In genomic region chr21:46284077-46284644, GRCh38 we compare ENCODE assay signal across 8 cellular contexts. TPM values are rescaled to one million over a fixed set of nuclear protein-coding genes. Genes with fewer than 3 reads are reported as not detected.
DNase-seq lines count a peak whose midpoint lies in the region; ATAC-seq and TF ChIP-seq lines count a peak whose summit lies in the region.

No MANE protein-coding gene starts in this region.

- CTCF ChIA-PET in RWPE1 (lab: Yijun Ruan, JAX) = interaction anchor here (0.6 to 0.7 kb wide), 2 partner anchors 57 to 105 kb away, joined by 3 to 5 read pairs; no protein-coding TSS in a partner anchor

- no peaks in the 10 kb centered on the region for H3K27me3 Mint-ChIP-seq in activated T-cell treated with anti-CD3 and anti-CD28 coated beads, Interleukin-2, amount 50 U/mL, for 72 hours (ENCODE audit: low read depth)

- H3K36me3 ChIP-seq in SK-N-MC (ENCODE audit: insufficient read depth, low read length) = peaks cover 41% of the 10 kb centered on the region

- TF ChIP-seq CTCF in fibroblast of villous mesenchyme (IDR thresholded peaks at IDR 0.05; ENCODE audit: insufficient read depth, low read depth, low read length) = no peak
- TF ChIP-seq CTCF in RWPE1 (conservative IDR thresholded peaks at IDR 0.05; ENCODE audit: low read depth) = no peak

- H3K4me3 ChIP-seq in SK-N-MC (peak overlapping the region; percentile 97), fibroblast of villous mesenchyme (ENCODE audit: low read depth, low read length) (peak overlapping the region; percentile 12)

- H3K4me1 Mint-ChIP-seq in activated T-cell treated with anti-CD3 and anti-CD28 coated beads, Interleukin-2, amount 50 U/mL, for 72 hours (ENCODE audit: low read depth) = peaks cover 53% of the 10 kb centered on the region

- no peaks in the 10 kb centered on the region for H3K9me3 Mint-ChIP-seq in activated T-cell treated with anti-CD3 and anti-CD28 coated beads, Interleukin-2, amount 50 U/mL, for 72 hours

- H3K27ac ChIP-seq in SK-N-MC (no peak overlapping the region), substantia nigra (ENCODE audit: low read depth, low read length, poor library complexity, severe bottlenecking) (peak overlapping the region; percentile 16), RWPE1 (no peak overlapping the region)

- peaks cover 4 to 22% of the 10 kb centered on the region in 2 donors for H3K36me3 Mint-ChIP-seq in activated T-cell treated with anti-CD3 and anti-CD28 coated beads, Interleukin-2, amount 50 U/mL, for 72 hours (ENCODE audit: insufficient read depth in 2 of 2)

- peak overlapping the region; percentile 93 for H3K9ac ChIP-seq in SK-N-MC (ENCODE audit: insufficient read length)

- peak overlapping the region; percentile 75 for H3K27ac Mint-ChIP-seq in activated T-cell treated with anti-CD3 and anti-CD28 coated beads, Interleukin-2, amount 50 U/mL, for 72 hours

- DNase-seq in activated T-cell treated with anti-CD3 and anti-CD28 coated beads, Interleukin-2, amount 50 U/mL, for 72 hours = no peak
- no peak for DNase-seq in activated T-cell treated with anti-CD3 and anti-CD28 coated beads, Interleukin-2, amount 50 U/mL, for 1 hour
- DNase-seq in SK-N-MC (ENCODE audit: low read depth, low spot score) (no peak), fibroblast of villous mesenchyme (ENCODE audit: low read depth) (no peak), substantia nigra (lab: John Stamatoyannopoulos, UW) (peak in 1 of 49 donors; percentile 18), SW 1271 (lab: John Stamatoyannopoulos, UW) (no peak), RWPE1 (ENCODE audit: low spot score) (no peak)

- peak overlapping the region; percentile 96 to 97 for H3K4me3 Mint-ChIP-seq in activated T-cell treated with anti-CD3 and anti-CD28 coated beads, Interleukin-2, amount 50 U/mL, for 72 hours

- ATAC-seq in activated T-cell treated with anti-CD3 and anti-CD28 coated beads, Interleukin-2, amount 50 U/mL, for 72 hours (replicated peaks in 1 of 2) = no peak
- no peak for ATAC-seq in GM19463 (IDR thresholded peaks at IDR 0.05; ENCODE audit: unreplicated experiment)

- POLR2A ChIA-PET in RWPE1 (lab: Yijun Ruan, JAX; ENCODE audit: low non-redundant PET) = interaction anchor here (0.6 kb wide), 1 partner anchor 44 kb away, joined by 3 read pairs; no protein-coding TSS in a partner anchor

- H3K9me3 ChIP-seq in SK-N-MC (ENCODE audit: low read depth, low read length) = no peaks in the 10 kb centered on the region

RNA-seq across cellular contexts. Expression of gene MCM3AP, which starts 1.2 kb away (rescaled TPM):
- total RNA-seq in activated T-cell treated with anti-CD3 and anti-CD28 coated beads, Interleukin-2, amount 50 U/mL, for 72 hours = 100 to 1,000 TPM; 120 to 121 TPM
- 60.9 and 67.6 TPM in 2 replicates for total RNA-seq in fibroblast of villous mesenchyme

RNA-seq across cellular contexts. Expression of gene YBEY, which starts 2.0 kb away (rescaled TPM):
- total RNA-seq in activated T-cell treated with anti-CD3 and anti-CD28 coated beads, Interleukin-2, amount 50 U/mL, for 72 hours = 10 to 100 TPM; 22.3 to 25.7 TPM
- total RNA-seq in fibroblast of villous mesenchyme = 10.3 and 10.4 TPM in 2 replicates

RNA-seq across cellular contexts. Expression of gene C21orf58, which starts 39.5 kb away (rescaled TPM):
- 10 to 100 TPM; 37.5 to 39.8 TPM for total RNA-seq in activated T-cell treated with anti-CD3 and anti-CD28 coated beads, Interleukin-2, amount 50 U/mL, for 72 hours
- total RNA-seq in fibroblast of villous mesenchyme = 5.5 and 5.6 TPM in 2 replicates

RNA-seq across cellular contexts. Expression of gene PCNT, which starts 39.8 kb away (rescaled TPM):
- 10 to 100 TPM; 69.6 to 83.5 TPM for total RNA-seq in activated T-cell treated with anti-CD3 and anti-CD28 coated beads, Interleukin-2, amount 50 U/mL, for 72 hours
- 21.6 and 23.8 TPM in 2 replicates for total RNA-seq in fibroblast of villous mesenchyme

RNA-seq across cellular contexts. Expression of gene LSS, which starts 55.6 kb away (rescaled TPM):
- 10 to 100 TPM; 18.9 to 22.4 TPM for total RNA-seq in activated T-cell treated with anti-CD3 and anti-CD28 coated beads, Interleukin-2, amount 50 U/mL, for 72 hours
- 139 and 182 TPM in 2 replicates for total RNA-seq in fibroblast of villous mesenchyme
